In genomic region chr1:62334434-62334833, GRCh38 we compare ENCODE assay signal across 33 cellular contexts. TPM values are rescaled to one million over a fixed set of nuclear protein-coding genes. Genes with fewer than 3 reads are reported as not detected.
DNase-seq lines count a peak whose midpoint lies in the region; TF ChIP-seq lines count a peak whose summit lies in the region.
"Had no signal": no experiment of that assay in that cellular context is flagged by ENCODE, and none has a peak within 500 bp of the region (broad histone marks: within the 10 kb centered on the region; RNA-seq: fewer than 3 reads in every experiment).

No MANE protein-coding gene starts in this region.

- no peaks in the 10 kb centered on the region for H3K27me3 ChIP-seq in BE2C
- H3K27me3 ChIP-seq in H7 (ENCODE audit: control insufficient read depth, insufficient read depth, low read length) = no peaks in the 10 kb centered on the region
- H3K27me3 ChIP-seq: cardiac muscle cell, MG63, stomach, thyroid gland had no signal

- intact Hi-C loops in head of caudate nucleus (cut with DNase I) = no loop called here

- no peaks in the 10 kb centered on the region for H3K4me1 ChIP-seq in BE2C

- peaks cover 4% of the 10 kb centered on the region for H3K27me3 Mint-ChIP-seq in nephron (ENCODE audit: low read depth)
- H3K27me3 Mint-ChIP-seq: activated CD4-positive, alpha-beta T cell treated with anti-CD3 and anti-CD28 coated beads, Interleukin-2, amount 10 ng/mL, durations not matched to agents 7 days and 5 days; naive thymus-derived CD4-positive, alpha-beta T cell had no signal

- no peak for DNase-seq in BE2C
- DNase-seq in H7 = peak; percentile 47
- DNase-seq in cardiac fibroblast (ENCODE audit: low read depth in 2 of 2) = no peak
- DNase-seq in NCI-H1417 (lab: John Stamatoyannopoulos, UW) = no peak
- no peak for DNase-seq in effector CD8-positive, alpha-beta T cell (lab: John Stamatoyannopoulos, UW)
- DNase-seq in hippocampal formation (lab: John Stamatoyannopoulos, UW) = no peak
- no peak for DNase-seq in head of caudate nucleus
- DNase-seq: activated CD4-positive, alpha-beta T cell treated with anti-CD3 and anti-CD28 coated beads, Interleukin-2, amount 10 ng/mL, durations not matched to agents 7 days and 5 days; activated naive CD4-positive, alpha-beta T cell treated with anti-CD3 and anti-CD28 coated beads for 36 hours; activated T-cell treated with anti-CD3 and anti-CD28 coated beads, Interleukin-2, amount 50 U/mL, for 48 hours; amniotic stem cell; Calu3; cortex of kidney; DMS79 treated with DMSO at 0.1 percent for 48 hours; GM23248; islet precursor cell; left ventricle myocardium inferior; MG63; naive thymus-derived CD4-positive, alpha-beta T cell; NCI-H1105 treated with DMSO at 0.1 percent for 48 hours; NCI-H2081 treated with DMSO at 0.1 percent for 48 hours; NCI-H345; retina; SIG-M5; stimulated activated CD4-positive, alpha-beta T cell treated with anti-CD3 and anti-CD28 coated beads, Interleukin-1b, Interleukin-23, amount 100 ng/mL, for 48 hours; stomach; T-helper 9 cell; thyroid gland had no signal

- H3K36me3 ChIP-seq in BE2C = no peaks in the 10 kb centered on the region
- no peaks in the 10 kb centered on the region for H3K36me3 ChIP-seq in H7 (replicated peaks; ENCODE audit: control insufficient read depth, insufficient read depth, low read length)
- H3K36me3 ChIP-seq: cardiac muscle cell, left ventricle myocardium inferior, MG63, stomach, thyroid gland had no signal

- H3K36me3 Mint-ChIP-seq in nephron (ENCODE audit: low read depth) = no peaks in the 10 kb centered on the region
- H3K36me3 Mint-ChIP-seq: naive thymus-derived CD4-positive, alpha-beta T cell had no signal

- H3K4me3 ChIP-seq in BE2C (ENCODE audit: low read depth, low read length) (no peak overlapping the region), H7 (ENCODE audit: insufficient read depth, low read depth, low read length) (no peak overlapping the region), cardiac fibroblast (replicated peaks in 1 of 2; ENCODE audit: low read depth in 2 of 2, low read length in 2 of 2) (no peak overlapping the region)
- H3K4me3 ChIP-seq: cardiac muscle cell, GM23248, left ventricle myocardium inferior, MG63, smooth muscle cell, stomach, thyroid gland had no signal

- TF ChIP-seq CTCF in BE2C (IDR thresholded peaks at IDR 0.05; ENCODE audit: low read depth, low read length) (peak; percentile 16; the same call in 1 of the 2 replicates), cardiac fibroblast (IDR thresholded peaks at IDR 0.05; ENCODE audit: low read depth, low read length) (peak; percentile 10), nephron (IDR thresholded peaks at IDR 0.05; ENCODE audit: unreplicated experiment in 3 of 3) (no peak)

- peaks cover 5% of the 10 kb centered on the region for H3K9me3 Mint-ChIP-seq in nephron
- H3K9me3 Mint-ChIP-seq: activated CD4-positive, alpha-beta T cell treated with anti-CD3 and anti-CD28 coated beads, Interleukin-2, amount 10 ng/mL, durations not matched to agents 7 days and 5 days; activated naive CD4-positive, alpha-beta T cell treated with anti-CD3 and anti-CD28 coated beads for 36 hours had no signal

- peaks cover 49% of the 10 kb centered on the region for H3K4me1 Mint-ChIP-seq in nephron
- H3K4me1 Mint-ChIP-seq: activated CD4-positive, alpha-beta T cell treated with anti-CD3 and anti-CD28 coated beads, Interleukin-2, amount 10 ng/mL, durations not matched to agents 7 days and 5 days had no signal

- H3K27ac Mint-ChIP-seq in nephron = peak overlapping the region in 2 of 3 experiments; percentile 19 to 29
- H3K27ac Mint-ChIP-seq: activated CD4-positive, alpha-beta T cell treated with anti-CD3 and anti-CD28 coated beads, Interleukin-2, amount 10 ng/mL, durations not matched to agents 7 days and 5 days; activated naive CD4-positive, alpha-beta T cell treated with anti-CD3 and anti-CD28 coated beads for 36 hours had no signal

- no peak overlapping the region for H3K4me3 Mint-ChIP-seq in nephron
- H3K4me3 Mint-ChIP-seq: activated CD4-positive, alpha-beta T cell treated with anti-CD3 and anti-CD28 coated beads, Interleukin-2, amount 10 ng/mL, durations not matched to agents 7 days and 5 days; activated naive CD4-positive, alpha-beta T cell treated with anti-CD3 and anti-CD28 coated beads for 36 hours; naive thymus-derived CD4-positive, alpha-beta T cell had no signal

- H3K9me3 ChIP-seq in BE2C = no peaks in the 10 kb centered on the region
- H3K9me3 ChIP-seq: left ventricle myocardium inferior, MG63, stomach, thyroid gland had no signal

RNA-seq across cellular contexts. Expression of gene KANK4, which starts 15.2 kb away (rescaled TPM):
- 0.14 TPM for polyA plus RNA-seq in BE2C (2012; ENCODE audit: insufficient read depth, insufficient read length, low read depth)
- total RNA-seq in H7 (2014; rRNA removed; shearing (Covaris generic)) = 0.33 and 0.80 TPM in 2 replicates
- total RNA-seq: activated CD4-positive, alpha-beta T cell treated with anti-CD3 and anti-CD28 coated beads, Interleukin-2, amount 10 ng/mL, durations not matched to agents 7 days and 5 days; activated naive CD4-positive, alpha-beta T cell treated with anti-CD3 and anti-CD28 coated beads for 36 hours; Calu3; fibroblast of lung; glomerular endothelial cell; naive thymus-derived CD4-positive, alpha-beta T cell had no signal
- polyA plus RNA-seq: fibroblast of lung; naive thymus-derived CD4-positive, alpha-beta T cell had no signal

Comparison
In these comparisons a context has a peak if more than half of its experiments do, and no peak if none do; other contexts are left out.
1. CTCF ChIP-seq: peak in BE2C (single experiment) and cardiac fibroblast (single experiment); none in nephron (0 of 3).